ENCODE assay signal across 8 cellular contexts in genomic region chr15:41291065-41291631, GRCh38. TPM values are rescaled to one million over a fixed set of nuclear protein-coding genes. Genes with fewer than 3 reads are reported as not detected.
DNase-seq lines count a peak whose midpoint lies in the region; ATAC-seq and TF ChIP-seq lines count a peak whose summit lies in the region.

No MANE protein-coding gene starts in this region.

- no peak overlapping the region for H2AFZ ChIP-seq in OCI-LY3 (ENCODE audit: low read depth, low read length)

- no peaks in the 10 kb centered on the region for H3K9me3 ChIP-seq in OCI-LY3 (ENCODE audit: insufficient read depth, low read length)
- H3K9me3 ChIP-seq in psoas muscle = no peaks in the 10 kb centered on the region
- no peaks in the 10 kb centered on the region for H3K9me3 ChIP-seq in prostate gland

- H3K4me1 ChIP-seq in OCI-LY3 (ENCODE audit: low read length) (peaks cover 16% of the 10 kb centered on the region), psoas muscle (peaks cover 21% of the 10 kb centered on the region), prostate gland (replicated peaks) (no peaks in the 10 kb centered on the region)

- TF ChIP-seq CTCF in OCI-LY3 (IDR thresholded peaks at IDR 0.05; ENCODE audit: low read depth, low read length) = no peak
- TF ChIP-seq CTCF in psoas muscle (IDR thresholded peaks at IDR 0.05) = no peak
- no peak for TF ChIP-seq CTCF in prostate gland (IDR thresholded peaks at IDR 0.05)

- peak overlapping the region; percentile 26 for H3K4me2 ChIP-seq in OCI-LY3 (ENCODE audit: low read length)

- peak overlapping the region; percentile 52 for H3K27ac ChIP-seq in OCI-LY3 (ENCODE audit: low read length)
- peak overlapping the region; percentile 46 for H3K27ac ChIP-seq in psoas muscle
- no peak overlapping the region for H3K27ac ChIP-seq in prostate gland

- H4K20me1 ChIP-seq in OCI-LY3 (ENCODE audit: insufficient read depth, low read length) = peaks cover 12% of the 10 kb centered on the region; the same call in 1 of the 2 replicates

- TF ChIP-seq POLR2A in prostate gland (IDR thresholded peaks at IDR 0.05) = no peak

- H3K79me2 ChIP-seq in OCI-LY3 (ENCODE audit: low read length) = peaks cover 65% of the 10 kb centered on the region

- H3K4me3 ChIP-seq in OCI-LY3 (ENCODE audit: low read length) (no peak overlapping the region), psoas muscle (no peak overlapping the region), prostate gland (no peak overlapping the region)

- no peak for DNase-seq in psoas muscle
- DNase-seq in glomerular visceral epithelial cell (ENCODE audit: extremely low spot score) = no peak
- DNase-seq in prostate gland (ENCODE audit: low spot score) = no peak
- DNase-seq in cortex of kidney (lab: John Stamatoyannopoulos, UW) = no peak
- DNase-seq in activated CD4-positive, alpha-beta T cell treated with anti-CD3 and anti-CD28 coated beads for 1 hour = no peak

- ATAC-seq in GM18873 (IDR thresholded peaks at IDR 0.05; ENCODE audit: low FRiP score, unreplicated experiment) (peak; percentile 66), HG02678 (IDR thresholded peaks at IDR 0.05; ENCODE audit: unreplicated experiment) (peak; percentile 68), psoas muscle (peak in 1 of 4 donors; percentile 21)

- H3K9ac ChIP-seq in OCI-LY3 (ENCODE audit: low read length) = no peak overlapping the region

- 87 to 92% (median 91%) methylated on average over 9 of the region's 9 CpGs for WGBS in psoas muscle, 3 donors
- WGBS in prostate gland = 94% methylated on average over 9 of the region's 9 CpGs

- no peaks in the 10 kb centered on the region for H3K27me3 ChIP-seq in OCI-LY3 (ENCODE audit: low read depth, low read length)
- no peaks in the 10 kb centered on the region for H3K27me3 ChIP-seq in psoas muscle (ENCODE audit: insufficient read depth in 3 of 3, low read length in 2 of 3)
- H3K27me3 ChIP-seq in prostate gland (replicated peaks; ENCODE audit: insufficient read depth) = no peaks in the 10 kb centered on the region

- intact Hi-C loops in psoas muscle (cut with DNase I) (loop anchor here in 1 of 2 donors (5.0 kb wide), 1 partner anchor 41 kb away; the partner anchor contains the start of genes NUSAP1 and OIP5), prostate gland (cut with DNase I) (no loop called here)

- H3K36me3 ChIP-seq in OCI-LY3 (replicated peaks; ENCODE audit: low read depth, low read length) (peaks cover 46% of the 10 kb centered on the region), psoas muscle (ENCODE audit: insufficient read depth in 1 of 2, low read depth in 1 of 2) (peaks cover 4 to 95% of the 10 kb centered on the region in 2 donors), prostate gland (peaks cover 0 to 5% of the 10 kb centered on the region in 2 donors)

RNA-seq across cellular contexts. Expression of gene OIP5, which starts 41.2 kb away (rescaled TPM):
- total RNA-seq in psoas muscle (1 to 10 TPM in 3 of 4 donors, under 1 TPM in 1; 0.89 to 5.4 (median 2.5) TPM), prostate gland (1 to 10 TPM; 1.1 to 4.6 TPM)
- polyA plus RNA-seq in psoas muscle = 1 to 10 TPM in 2 of 3 donors, under 1 TPM in 1; 0.31 to 2.4 (median 1.8) TPM

RNA-seq across cellular contexts. Expression of gene NUSAP1, which starts 41.5 kb away (rescaled TPM):
- total RNA-seq in psoas muscle = 1 to 10 TPM; 2.1 to 4.6 (median 2.9) TPM
- polyA plus RNA-seq in psoas muscle = 1 to 10 TPM; 1.0 to 5.6 (median 1.6) TPM
- total RNA-seq in prostate gland = 10 to 100 TPM in 1 of 2 donors, 1 to 10 TPM in 1; 3.9 to 28.2 TPM

Comparison
In these comparisons a context has a peak if more than half of its experiments do, and no peak if none do; other contexts are left out.
1. H3K27ac ChIP-seq: peak in OCI-LY3 (single experiment) and psoas muscle (single experiment); none in prostate gland (0 of 2).